In genomic region chr11:73194034-73194507, GRCh38 we compare ENCODE assay signal across 1 cellular context.
TF ChIP-seq lines count a peak whose summit lies in the region.

No MANE protein-coding gene starts in this region.

TF ChIP-seq in SK-N-SH treated with all-trans-retinoic acid at 6 μM for 48 hours, 23 proteins besides CTCF, POLR2A, EP300 and RAD21 (continued from another document):
- TF ChIP-seq TCF4 (CRISPR knock-in tag; IDR thresholded peaks at IDR 0.05; ENCODE audit: borderline replicate concordance) (no peak), SNAI2 (CRISPR knock-in tag; IDR thresholded peaks at IDR 0.05) (no peak), ZFP30 (CRISPR knock-in tag; IDR thresholded peaks at IDR 0.05) (no peak), CSDC2 (CRISPR knock-in tag; IDR thresholded peaks at IDR 0.05) (no peak), TOX (CRISPR knock-in tag; IDR thresholded peaks at IDR 0.05; ENCODE audit: borderline replicate concordance) (no peak), RARB (CRISPR knock-in tag; IDR thresholded peaks at IDR 0.05) (no peak), PPARA (CRISPR knock-in tag; IDR thresholded peaks at IDR 0.05; ENCODE audit: borderline replicate concordance) (no peak), OSR1 (CRISPR knock-in tag; IDR thresholded peaks at IDR 0.05) (no peak), ZNF565 (CRISPR knock-in tag; conservative IDR thresholded peaks at IDR 0.05; ENCODE audit: low read depth) (no peak), ARNTL (CRISPR knock-in tag; IDR thresholded peaks at IDR 0.05; ENCODE audit: borderline replicate concordance, low read depth) (no peak), ZNF8 (CRISPR knock-in tag; IDR thresholded peaks at IDR 0.05) (no peak), CSRNP3 (CRISPR knock-in tag; IDR thresholded peaks at IDR 0.05) (no peak), BACH2 (CRISPR knock-in tag; IDR thresholded peaks at IDR 0.05; ENCODE audit: borderline replicate concordance) (no peak)
